ENCODE assay signal across 1 cellular context in the genomic region with DNA sequence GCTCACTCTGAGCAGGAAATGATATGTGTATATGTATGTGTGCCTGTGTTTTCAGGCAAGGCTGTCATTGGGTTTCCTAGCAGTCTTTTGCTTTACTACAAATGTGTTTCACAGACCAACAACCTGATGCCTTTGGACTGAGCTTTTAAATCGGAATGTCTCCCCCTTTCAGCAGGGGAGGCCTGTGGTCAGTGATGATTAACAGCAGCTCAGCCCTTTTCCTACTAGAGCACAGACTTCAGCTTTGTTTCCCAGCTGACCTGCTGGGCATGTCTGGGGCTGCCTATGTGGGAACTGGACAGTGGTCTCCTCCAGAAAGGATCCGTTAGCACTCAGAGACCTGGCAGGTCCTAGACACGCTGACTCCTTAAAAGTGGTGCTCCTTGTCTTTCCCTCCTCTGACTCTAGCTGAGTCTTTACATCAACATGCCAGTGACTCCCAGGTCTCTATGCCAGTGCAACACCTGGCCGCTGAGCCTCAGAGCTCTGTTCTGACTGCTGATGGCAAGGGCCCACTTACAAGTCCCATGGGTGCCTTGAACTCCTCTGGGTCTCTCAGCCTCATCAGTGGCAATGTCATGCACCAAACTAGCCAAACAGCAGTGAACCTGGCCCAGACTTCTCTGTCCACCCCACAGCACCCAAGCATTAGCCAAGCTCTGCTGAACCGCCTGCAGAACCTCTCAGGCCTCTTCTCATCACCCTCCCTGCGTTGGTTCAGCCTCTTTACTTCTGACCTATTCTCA.
TF ChIP-seq lines count a peak whose summit lies in the region.

No MANE protein-coding gene starts in this region.

TF ChIP-seq in GM23338, 12 proteins besides CTCF, POLR2A, EP300 and RAD21 (continued from another document):
- TF ChIP-seq, protein P1, sequence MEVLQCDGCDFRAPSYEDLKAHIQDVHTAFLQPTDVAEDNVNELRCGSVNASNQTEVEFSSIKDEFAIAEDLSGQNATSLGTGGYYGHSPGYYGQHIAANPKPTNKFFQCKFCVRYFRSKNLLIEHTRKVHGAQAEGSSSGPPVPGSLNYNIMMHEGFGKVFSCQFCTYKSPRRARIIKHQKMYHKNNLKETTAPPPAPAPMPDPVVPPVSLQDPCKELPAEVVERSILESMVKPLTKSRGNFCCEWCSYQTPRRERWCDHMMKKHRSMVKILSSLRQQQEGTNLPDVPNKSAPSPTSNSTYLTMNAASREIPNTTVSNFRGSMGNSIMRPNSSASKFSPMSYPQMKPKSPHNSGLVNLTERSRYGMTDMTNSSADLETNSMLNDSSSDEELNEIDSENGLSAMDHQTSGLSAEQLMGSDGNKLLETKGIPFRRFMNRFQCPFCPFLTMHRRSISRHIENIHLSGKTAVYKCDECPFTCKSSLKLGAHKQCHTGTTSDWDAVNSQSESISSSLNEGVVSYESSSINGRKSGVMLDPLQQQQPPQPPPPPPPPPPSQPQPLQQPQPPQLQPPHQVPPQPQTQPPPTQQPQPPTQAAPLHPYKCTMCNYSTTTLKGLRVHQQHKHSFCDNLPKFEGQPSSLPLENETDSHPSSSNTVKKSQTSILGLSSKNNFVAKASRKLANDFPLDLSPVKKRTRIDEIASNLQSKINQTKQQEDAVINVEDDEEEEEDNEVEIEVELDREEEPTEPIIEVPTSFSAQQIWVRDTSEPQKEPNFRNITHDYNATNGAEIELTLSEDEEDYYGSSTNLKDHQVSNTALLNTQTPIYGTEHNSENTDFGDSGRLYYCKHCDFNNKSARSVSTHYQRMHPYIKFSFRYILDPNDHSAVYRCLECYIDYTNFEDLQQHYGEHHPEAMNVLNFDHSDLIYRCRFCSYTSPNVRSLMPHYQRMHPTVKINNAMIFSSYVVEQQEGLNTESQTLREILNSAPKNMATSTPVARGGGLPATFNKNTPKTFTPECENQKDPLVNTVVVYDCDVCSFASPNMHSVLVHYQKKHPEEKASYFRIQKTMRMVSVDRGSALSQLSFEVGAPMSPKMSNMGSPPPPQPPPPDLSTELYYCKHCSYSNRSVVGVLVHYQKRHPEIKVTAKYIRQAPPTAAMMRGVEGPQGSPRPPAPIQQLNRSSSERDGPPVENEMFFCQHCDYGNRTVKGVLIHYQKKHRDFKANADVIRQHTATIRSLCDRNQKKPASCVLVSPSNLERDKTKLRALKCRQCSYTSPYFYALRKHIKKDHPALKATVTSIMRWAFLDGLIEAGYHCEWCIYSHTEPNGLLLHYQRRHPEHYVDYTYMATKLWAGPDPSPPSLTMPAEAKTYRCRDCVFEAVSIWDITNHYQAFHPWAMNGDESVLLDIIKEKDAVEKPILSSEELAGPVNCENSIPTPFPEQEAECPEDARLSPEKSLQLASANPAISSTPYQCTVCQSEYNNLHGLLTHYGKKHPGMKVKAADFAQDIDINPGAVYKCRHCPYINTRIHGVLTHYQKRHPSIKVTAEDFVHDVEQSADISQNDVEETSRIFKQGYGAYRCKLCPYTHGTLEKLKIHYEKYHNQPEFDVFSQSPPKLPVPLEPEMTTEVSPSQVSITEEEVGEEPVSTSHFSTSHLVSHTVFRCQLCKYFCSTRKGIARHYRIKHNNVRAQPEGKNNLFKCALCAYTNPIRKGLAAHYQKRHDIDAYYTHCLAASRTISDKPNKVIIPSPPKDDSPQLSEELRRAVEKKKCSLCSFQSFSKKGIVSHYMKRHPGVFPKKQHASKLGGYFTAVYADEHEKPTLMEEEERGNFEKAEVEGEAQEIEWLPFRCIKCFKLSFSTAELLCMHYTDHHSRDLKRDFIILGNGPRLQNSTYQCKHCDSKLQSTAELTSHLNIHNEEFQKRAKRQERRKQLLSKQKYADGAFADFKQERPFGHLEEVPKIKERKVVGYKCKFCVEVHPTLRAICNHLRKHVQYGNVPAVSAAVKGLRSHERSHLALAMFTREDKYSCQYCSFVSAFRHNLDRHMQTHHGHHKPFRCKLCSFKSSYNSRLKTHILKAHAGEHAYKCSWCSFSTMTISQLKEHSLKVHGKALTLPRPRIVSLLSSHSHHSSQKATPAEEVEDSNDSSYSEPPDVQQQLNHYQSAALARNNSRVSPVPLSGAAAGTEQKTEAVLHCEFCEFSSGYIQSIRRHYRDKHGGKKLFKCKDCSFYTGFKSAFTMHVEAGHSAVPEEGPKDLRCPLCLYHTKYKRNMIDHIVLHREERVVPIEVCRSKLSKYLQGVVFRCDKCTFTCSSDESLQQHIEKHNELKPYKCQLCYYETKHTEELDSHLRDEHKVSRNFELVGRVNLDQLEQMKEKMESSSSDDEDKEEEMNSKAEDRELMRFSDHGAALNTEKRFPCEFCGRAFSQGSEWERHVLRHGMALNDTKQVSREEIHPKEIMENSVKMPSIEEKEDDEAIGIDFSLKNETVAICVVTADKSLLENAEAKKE (CRISPR knock-in tag; IDR thresholded peaks at IDR 0.05): no peak
- TF ChIP-seq NANOG (IDR thresholded peaks at IDR 0.05; ENCODE audit: borderline replicate concordance) (no peak), ZNF114 (CRISPR knock-in tag; IDR thresholded peaks at IDR 0.05) (no peak), EZH2 (IDR thresholded peaks at IDR 0.05; ENCODE audit: low read depth, unreplicated experiment) (no peak), ZNF331 (CRISPR knock-in tag; IDR thresholded peaks at IDR 0.05; ENCODE audit: low read depth) (no peak), STAT1 (IDR thresholded peaks at IDR 0.05; ENCODE audit: unreplicated experiment) (no peak), JUNB (IDR thresholded peaks at IDR 0.05; ENCODE audit: unreplicated experiment) (no peak), CREB1 (CRISPR knock-in tag; IDR thresholded peaks at IDR 0.05; ENCODE audit: low read depth) (no peak)
- TF ChIP-seq, protein P2, sequence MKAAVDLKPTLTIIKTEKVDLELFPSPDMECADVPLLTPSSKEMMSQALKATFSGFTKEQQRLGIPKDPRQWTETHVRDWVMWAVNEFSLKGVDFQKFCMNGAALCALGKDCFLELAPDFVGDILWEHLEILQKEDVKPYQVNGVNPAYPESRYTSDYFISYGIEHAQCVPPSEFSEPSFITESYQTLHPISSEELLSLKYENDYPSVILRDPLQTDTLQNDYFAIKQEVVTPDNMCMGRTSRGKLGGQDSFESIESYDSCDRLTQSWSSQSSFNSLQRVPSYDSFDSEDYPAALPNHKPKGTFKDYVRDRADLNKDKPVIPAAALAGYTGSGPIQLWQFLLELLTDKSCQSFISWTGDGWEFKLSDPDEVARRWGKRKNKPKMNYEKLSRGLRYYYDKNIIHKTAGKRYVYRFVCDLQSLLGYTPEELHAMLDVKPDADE (IDR thresholded peaks at IDR 0.05): no peak
